In genomic region chr9:34254966-34255825, GRCh38 we compare ENCODE assay signal across 13 cellular contexts.
DNase-seq lines count a peak whose midpoint lies in the region; ATAC-seq, FAIRE-seq and TF ChIP-seq lines count a peak whose summit lies in the region.
"Had no signal": no experiment of that assay in that cellular context is flagged by ENCODE, and none has a peak within 500 bp of the region (broad histone marks: within the 10 kb centered on the region; RNA-seq: fewer than 3 reads in every experiment).

No MANE protein-coding gene starts in this region.

- peak overlapping the region; percentile 54 for H3K4me2 ChIP-seq in A549

- TF ChIP-seq RAD21 in A549 (conservative IDR thresholded peaks at IDR 0.05 in 1 of 2, IDR thresholded peaks at IDR 0.05 in 1 of 2): no peak

- TF ChIP-seq EP300 in A549 (IDR thresholded peaks at IDR 0.05): no peak

- no peak for FAIRE-seq in A549 (lab: Jason Lieb, UNC)
- FAIRE-seq: HTR-8/SVneo had no signal

- DNase-seq in A549 (ENCODE audit: low read depth in 1 of 2, low spot score in 1 of 2) (no peak), HT1080 (ENCODE audit: low read depth) (peak; percentile 27), MCF 10A (ENCODE audit: unreplicated experiment) (no peak), islet precursor cell (peak; percentile 48), dermis blood vessel endothelial cell (no peak), KBM-7 (no peak)
- DNase-seq in activated CD8-positive, alpha-beta memory T cell treated with anti-CD3 and anti-CD28 coated beads, Interleukin-2, amount 50 U/mL, for 4 hours: no peak
- DNase-seq: effector memory CD8-positive, alpha-beta T cell; NCI-H1930 had no signal

- H3K4me3 Mint-ChIP-seq in MCF 10A (ENCODE audit: unreplicated experiment): no peak overlapping the region
- H3K4me3 Mint-ChIP-seq: CD4-positive, alpha-beta T cell; effector memory CD8-positive, alpha-beta T cell had no signal

- H3K27ac Mint-ChIP-seq in MCF 10A (ENCODE audit: low read depth, unreplicated experiment): peak overlapping the region; percentile 94
- H3K27ac Mint-ChIP-seq: activated T-helper 2 cell treated with anti-CD3 and anti-CD28 coated beads, Interferon-gamma antibody, Interleukin-2, Interleukin-4, amounts not matched to agents 10 μg/mL and 5 μg/mL and 100 μg/mL, durations not matched to agents 14 hours and 24 hours and 36 hours had no signal

- TF ChIP-seq POLR2A in A549 (IDR thresholded peaks at IDR 0.05; ENCODE audit: low read length): no peak

- TF ChIP-seq CTCF in A549 (IDR thresholded peaks at IDR 0.05) (no peak), MCF 10A (IDR thresholded peaks at IDR 0.05; ENCODE audit: unreplicated experiment) (no peak)

- 78% methylated on average over 9 of the region's 10 CpGs for WGBS in A549 (ENCODE audit: missing lambda C conversion rate)

- intact Hi-C loops in MCF 10A (cut with micrococcal nuclease): loop anchor here (1.0 to 10.0 kb wide), 4 partner anchors 72 to 350 kb away; partner anchors contain the start of genes KIF24 and NUDT2

- POLR2A ChIA-PET in A549 (lab: Yijun Ruan, JAX) (interaction anchor here (2.7 kb wide), 1 partner anchor 76 kb away, joined by 9 read pairs; the partner anchor contains the start of gene UBAP1), MCF 10A (lab: Yijun Ruan, JAX) (interaction anchor here (0.5 to 6.1 kb wide), 22 partner anchors 10 to 1493 kb away, joined by 3 to 86 read pairs (median 6); partner anchors contain the start of genes DCAF12, MYORG and UBAP1)

- peaks cover 50% of the 10 kb centered on the region for H3K36me3 Mint-ChIP-seq in MCF 10A (ENCODE audit: insufficient read depth, unreplicated experiment)

- no TSS peak for BruUV-seq in MCF 10A (replicated peaks; lab: Mats Ljungman, UMichigan)

- in situ Hi-C loops in KBM-7 (cut with MboI; ENCODE audit: low pct_unique_long_range_greater_than_20kb, low sequenced_read_pairs): no loop called here

- H3K9me3 Mint-ChIP-seq in MCF 10A (ENCODE audit: unreplicated experiment): no peaks in the 10 kb centered on the region
- H3K9me3 Mint-ChIP-seq: activated T-helper 2 cell treated with anti-CD3 and anti-CD28 coated beads, Interferon-gamma antibody, Interleukin-2, Interleukin-4, amounts not matched to agents 10 μg/mL and 5 μg/mL and 100 μg/mL, durations not matched to agents 14 hours and 24 hours and 36 hours; CD4-positive, alpha-beta T cell; effector memory CD8-positive, alpha-beta T cell had no signal

- CTCF ChIA-PET in A549 (lab: Yijun Ruan, JAX) (interaction anchor here (0.6 to 9.1 kb wide), 17 partner anchors 12 to 330 kb away, joined by 3 to 125 read pairs (median 6); partner anchors contain the start of gene DCAF12), MCF 10A (lab: Yijun Ruan, JAX) (interaction anchor here (0.5 to 5.2 kb wide), 25 partner anchors 9 to 637 kb away, joined by 3 to 39 read pairs (median 4); partner anchors contain the start of genes DCAF12, MYORG and UBAP1)

- no peak overlapping the region for H3K4me3 ChIP-seq in A549

- peak overlapping the region; percentile 73 to 76 for H3K27ac ChIP-seq in A549

- no peaks in the 10 kb centered on the region for H3K27me3 Mint-ChIP-seq in MCF 10A (ENCODE audit: insufficient read depth, unreplicated experiment)
- H3K27me3 Mint-ChIP-seq: CD4-positive, alpha-beta T cell; effector memory CD8-positive, alpha-beta T cell had no signal

- H3K9me3 ChIP-seq in A549: no peaks in the 10 kb centered on the region

- peaks cover 27% of the 10 kb centered on the region for H3K4me1 Mint-ChIP-seq in MCF 10A (ENCODE audit: insufficient read depth, unreplicated experiment)

- peak; percentile 6 to 18; a peak in 4 of 6 replicates for ATAC-seq in A549
- ATAC-seq in GM19324 (IDR thresholded peaks at IDR 0.05; ENCODE audit: low FRiP score, unreplicated experiment): no peak
- ATAC-seq: effector memory CD8-positive, alpha-beta T cell had no signal

- peaks cover 34% of the 10 kb centered on the region for H3K4me1 ChIP-seq in A549

TF ChIP-seq in A549, 52 proteins besides CTCF, POLR2A, EP300 and RAD21:
- TF ChIP-seq POLR2AphosphoS2 (conservative IDR thresholded peaks at IDR 0.05; ENCODE audit: low read length) (no peak), NFE2L2 (conservative IDR thresholded peaks at IDR 0.05; ENCODE audit: low read length) (no peak), PBX3 (IDR thresholded peaks at IDR 0.05) (no peak), ELK1 (IDR thresholded peaks at IDR 0.05; ENCODE audit: low read depth, low read length) (no peak), ZSCAN20 (CRISPR knock-in tag; IDR thresholded peaks at IDR 0.05) (no peak), EHMT2 (IDR thresholded peaks at IDR 0.05; ENCODE audit: low read depth) (no peak), TP53 (CRISPR knock-in tag; IDR thresholded peaks at IDR 0.05) (no peak), NR3C1 (IDR thresholded peaks at IDR 0.05) (no peak), CHD4 (IDR thresholded peaks at IDR 0.05; ENCODE audit: borderline replicate concordance) (no peak)

Comparison
In these comparisons a context has a peak if more than half of its experiments do, and no peak if none do; other contexts are left out.
1. DNase-seq: peak in HT1080 (single experiment) and islet precursor cell (single experiment); none in A549 (0 of 2), MCF 10A (single experiment), dermis blood vessel endothelial cell (single experiment), KBM-7 (single experiment) and activated CD8-positive, alpha-beta memory T cell treated with anti-CD3 and anti-CD28 coated beads, Interleukin-2, amount 50 U/mL, for 4 hours (single experiment).